Comparison of ENCODE assay signal across 18 cellular contexts in genomic region chr7:127731431-127732080, GRCh38.
"Had no signal": no experiment of that assay in that cellular context is flagged by ENCODE, and none has a peak within 500 bp of the region (broad histone marks: within the 10 kb centered on the region; RNA-seq: fewer than 3 reads in every experiment).

No MANE protein-coding gene starts in this region.

- H3K27ac Mint-ChIP-seq: activated naive CD8-positive, alpha-beta T cell; activated T-cell treated with anti-CD3 and anti-CD28 coated beads, Interleukin-2, amount 50 U/mL, for 24 hours; activated T-helper 17 cell treated with anti-CD3 and anti-CD28 coated beads, Interleukin-2, amount 50 U/mL, for 72 hours; memory B cell; stimulated activated naive B cell treated with anti-CD40 and anti-IgM and Interleukin-4, amounts not matched to agents 10 μg/mL and 1 μg/mL and 100 μg/mL, for 72 hours; T-helper 2 cell treated with Interferon-gamma antibody and Interleukin-4, amounts not matched to agents 5 μg/mL and 100 μg/mL, for 36 hours had no signal

- DNase-seq: activated T-cell treated with anti-CD3 and anti-CD28 coated beads, Interleukin-2, amount 50 U/mL, for 24 hours; adrenal gland; brain microvascular endothelial cell; gastrocnemius medialis; heart left ventricle; islet precursor cell; left colon; mucosa of descending colon; occipital lobe; stimulated activated CD4-positive, alpha-beta T cell treated with anti-CD3 and anti-CD28 coated beads, Interleukin-15, amount 100 ng/mL, for 24 hours; stimulated activated naive B cell treated with anti-CD40 and anti-IgM and Interleukin-4, amounts not matched to agents 10 μg/mL and 1 μg/mL and 100 μg/mL, for 72 hours; transverse colon had no signal

- H3K4me1 Mint-ChIP-seq: activated T-helper 17 cell treated with anti-CD3 and anti-CD28 coated beads, Interleukin-2, amount 50 U/mL, for 72 hours had no signal

- H3K27me3 Mint-ChIP-seq: activated naive CD8-positive, alpha-beta T cell; activated T-cell treated with anti-CD3 and anti-CD28 coated beads, Interleukin-2, amount 50 U/mL, for 24 hours; activated T-helper 17 cell treated with anti-CD3 and anti-CD28 coated beads, Interleukin-2, amount 50 U/mL, for 72 hours; memory B cell; stimulated activated naive B cell treated with anti-CD40 and anti-IgM and Interleukin-4, amounts not matched to agents 10 μg/mL and 1 μg/mL and 100 μg/mL, for 72 hours had no signal

- H3K9me3 Mint-ChIP-seq: activated T-cell treated with anti-CD3 and anti-CD28 coated beads, Interleukin-2, amount 50 U/mL, for 24 hours; activated T-helper 17 cell treated with anti-CD3 and anti-CD28 coated beads, Interleukin-2, amount 50 U/mL, for 72 hours; memory B cell; stimulated activated naive B cell treated with anti-CD40 and anti-IgM and Interleukin-4, amounts not matched to agents 10 μg/mL and 1 μg/mL and 100 μg/mL, for 72 hours; T-helper 2 cell treated with Interferon-gamma antibody and Interleukin-4, amounts not matched to agents 5 μg/mL and 100 μg/mL, for 36 hours had no signal

- H3K4me3 Mint-ChIP-seq: activated naive CD8-positive, alpha-beta T cell; activated T-cell treated with anti-CD3 and anti-CD28 coated beads, Interleukin-2, amount 50 U/mL, for 24 hours; activated T-helper 17 cell treated with anti-CD3 and anti-CD28 coated beads, Interleukin-2, amount 50 U/mL, for 72 hours; memory B cell; stimulated activated naive B cell treated with anti-CD40 and anti-IgM and Interleukin-4, amounts not matched to agents 10 μg/mL and 1 μg/mL and 100 μg/mL, for 72 hours; T-helper 2 cell treated with Interferon-gamma antibody and Interleukin-4, amounts not matched to agents 5 μg/mL and 100 μg/mL, for 36 hours had no signal

- H3K27ac ChIP-seq: adrenal gland, ascending aorta, brain microvascular endothelial cell, coronary artery, gastrocnemius medialis, heart left ventricle, transverse colon had no signal
